ENCODE assay signal across 23 cellular contexts in the genomic region with DNA sequence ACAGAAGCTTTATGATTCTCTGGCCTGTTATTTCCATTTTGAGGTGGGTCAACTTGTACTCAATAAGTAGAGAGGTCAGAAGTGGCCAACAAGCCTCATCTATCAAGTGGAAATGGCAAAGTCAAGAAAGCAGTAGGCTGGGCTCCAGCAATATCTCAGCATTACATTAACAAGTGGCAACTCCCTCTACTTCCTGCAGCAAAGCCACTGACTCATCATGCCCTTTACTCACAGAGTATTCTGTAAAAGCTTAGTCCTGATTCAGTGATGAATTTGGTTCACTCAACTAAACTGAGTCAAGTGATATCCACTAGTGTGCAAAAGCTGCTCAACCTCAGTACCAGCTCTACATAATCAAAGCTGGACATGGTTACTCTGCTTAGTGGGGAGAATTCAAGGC.
A peak's percentile ranks its signal among the peaks of the same experiment; 100 is the strongest.
DNase-seq lines count a peak whose midpoint lies in the region; ATAC-seq, FAIRE-seq and TF ChIP-seq lines count a peak whose summit lies in the region.
"Had no signal": no experiment of that assay in that cellular context is flagged by ENCODE, and none has a peak within 500 bp of the region (broad histone marks: within the 10 kb centered on the region; RNA-seq: fewer than 3 reads in every experiment).

No MANE protein-coding gene starts in this region.

- H3K4me1 ChIP-seq in kidney (ENCODE audit: control insufficient read depth in 1 of 2, insufficient read depth in 1 of 2, low read depth in 1 of 2, low read length in 2 of 2) = no peaks in the 10 kb centered on the region
- H3K4me1 ChIP-seq: HAP-1, pancreas, spleen had no signal

- intact Hi-C loops in kidney (cut with DNase I) = no loop called here

- H3K9me3 ChIP-seq in kidney (ENCODE audit: control insufficient read depth in 1 of 2, low read length in 2 of 2) = no peaks in the 10 kb centered on the region
- H3K9me3 ChIP-seq: HAP-1, pancreas had no signal

- FAIRE-seq in kidney (lab: Jason Lieb, UNC) = no peak
- FAIRE-seq: islet of Langerhans, pancreas, urothelium cell line had no signal

- H3K27ac ChIP-seq in RWPE1 = no peak overlapping the region
- no peak overlapping the region for H3K27ac ChIP-seq in kidney (ENCODE audit: low read depth in 2 of 2, low read length in 2 of 2)
- H3K27ac ChIP-seq: KMS-11, pancreas, spleen had no signal

- ATAC-seq in GM18511 (IDR thresholded peaks at IDR 0.05; ENCODE audit: unreplicated experiment) (no peak), HG02610 (IDR thresholded peaks at IDR 0.05; ENCODE audit: unreplicated experiment) (no peak), HG03045 (IDR thresholded peaks at IDR 0.05; ENCODE audit: unreplicated experiment) (no peak)
- ATAC-seq: T-cell had no signal

- no peaks in the 10 kb centered on the region for H3K36me3 Mint-ChIP-seq in nephron (ENCODE audit: low read depth)
- H3K36me3 Mint-ChIP-seq: T-cell had no signal

- H3K4me1 Mint-ChIP-seq in nephron = peaks cover 15% of the 10 kb centered on the region
- H3K4me1 Mint-ChIP-seq: activated B cell treated with CpG ODN at 0.5 μM for 24 hours, B cell, T-cell had no signal

- no peak overlapping the region for H3K4me3 ChIP-seq in fibroblast of mammary gland (ENCODE audit: control insufficient read depth, low read depth, low read length)
- H3K4me3 ChIP-seq in kidney (ENCODE audit: low read length in 2 of 2) = no peak overlapping the region
- H3K4me3 ChIP-seq: HAP-1, pancreas, spleen had no signal

- DNase-seq in HCEC 1CT (peak; percentile 79), RWPE1 (ENCODE audit: low spot score) (peak; percentile 13), fibroblast of mammary gland (ENCODE audit: low read depth) (peak; percentile 55), kidney (no peak)
- DNase-seq: activated B cell treated with CpG ODN at 0.5 μM for 24 hours, activated gamma-delta T cell treated with Interleukin-2 at 50 U/mL for 16 hours, DMS153, NCI-H1694 treated with DMSO at 0.1 percent for 48 hours, NCI-H524 treated with DMSO at 0.1 percent for 48 hours, pancreas, RPMI8226, spleen, T-cell had no signal

- peak overlapping the region in 2 of 3 experiments; percentile 49 to 74 for H3K27ac Mint-ChIP-seq in nephron
- H3K27ac Mint-ChIP-seq: activated B cell treated with CpG ODN at 0.5 μM for 24 hours; B cell; stimulated activated naive CD8-positive, alpha-beta T cell treated with anti-CD3 and anti-CD28 coated beads, Interleukin-15, Interleukin-2, amounts not matched to agents 100 ng/mL and 50 ng/mL, for 24 hours; T-cell had no signal

- H3K9me3 Mint-ChIP-seq in nephron = peaks cover 3% of the 10 kb centered on the region

- H3K36me3 ChIP-seq in kidney (ENCODE audit: control insufficient read depth in 1 of 2, insufficient read depth in 2 of 2, low read length in 2 of 2) = no peaks in the 10 kb centered on the region
- H3K36me3 ChIP-seq: HAP-1, pancreas, spleen had no signal

- CTCF ChIA-PET in RWPE1 (lab: Yijun Ruan, JAX) = no interaction called here

- TF ChIP-seq CTCF in RWPE1 (conservative IDR thresholded peaks at IDR 0.05; ENCODE audit: low read depth) = no peak
- no peak for TF ChIP-seq CTCF in fibroblast of mammary gland (conservative IDR thresholded peaks at IDR 0.05; ENCODE audit: control insufficient read depth, insufficient read depth, low read depth, low read length)
- TF ChIP-seq CTCF in nephron (IDR thresholded peaks at IDR 0.05; ENCODE audit: unreplicated experiment in 3 of 3) = no peak
- no peak for TF ChIP-seq CTCF in kidney (IDR thresholded peaks at IDR 0.05; ENCODE audit: borderline replicate concordance, extremely low read depth, insufficient read depth)

- no peaks in the 10 kb centered on the region for H3K27me3 Mint-ChIP-seq in nephron (ENCODE audit: low read depth)
- H3K27me3 Mint-ChIP-seq: activated B cell treated with CpG ODN at 0.5 μM for 24 hours; B cell; stimulated activated naive CD8-positive, alpha-beta T cell treated with anti-CD3 and anti-CD28 coated beads, Interleukin-15, Interleukin-2, amounts not matched to agents 100 ng/mL and 50 ng/mL, for 24 hours; T-cell had no signal

- no peak overlapping the region for H3K4me3 Mint-ChIP-seq in nephron
- H3K4me3 Mint-ChIP-seq: activated B cell treated with CpG ODN at 0.5 μM for 24 hours; B cell; stimulated activated naive CD8-positive, alpha-beta T cell treated with anti-CD3 and anti-CD28 coated beads, Interleukin-15, Interleukin-2, amounts not matched to agents 100 ng/mL and 50 ng/mL, for 24 hours; T-cell had no signal

- POLR2A ChIA-PET in RWPE1 (lab: Yijun Ruan, JAX; ENCODE audit: low non-redundant PET) = no interaction called here

- H3K9ac ChIP-seq in kidney (ENCODE audit: low read length in 2 of 2) = no peak overlapping the region
- H3K9ac ChIP-seq: KMS-11 had no signal
